ENCODE assay signal across 25 cellular contexts in genomic region chr3:113284453-113285050, GRCh38.
"Had no signal": no experiment of that assay in that cellular context is flagged by ENCODE, and none has a peak within 500 bp of the region (broad histone marks: within the 10 kb centered on the region; RNA-seq: fewer than 3 reads in every experiment).

No MANE protein-coding gene starts in this region.

- H3K27me3 Mint-ChIP-seq: activated T-cell treated with anti-CD3 and anti-CD28 coated beads, Interleukin-2, amount 50 U/mL, for 24 hours; naive B cell had no signal

- H3K9me3 Mint-ChIP-seq: activated T-cell treated with anti-CD3 and anti-CD28 coated beads, Interleukin-2, amount 50 U/mL, for 24 hours; mesothelial cell of epicardium; naive B cell; neural crest cell had no signal

- H3K4me3 ChIP-seq: cardiac muscle cell, gastrocnemius medialis, hepatocyte, upper lobe of right lung had no signal

- ATAC-seq: gastrocnemius medialis; left cardiac atrium; left ventricle myocardium superior; right cardiac atrium; SK-N-SH treated with all-trans-retinoic acid at 6 μM for 48 hours; stimulated activated naive CD8-positive, alpha-beta T cell treated with anti-CD3 and anti-CD28 coated beads, Interleukin-15, Interleukin-2, amounts not matched to agents 100 U/mL and 50 U/mL, for 24 hours; T-helper 17 cell; upper lobe of right lung had no signal

- H3K27ac Mint-ChIP-seq: activated T-cell treated with anti-CD3 and anti-CD28 coated beads, Interleukin-2, amount 50 U/mL, for 24 hours; mesothelial cell of epicardium; T-helper 17 cell had no signal

- H3K4me2 ChIP-seq: hepatocyte had no signal

- H3K36me3 ChIP-seq: cardiac muscle cell, gastrocnemius medialis, upper lobe of right lung, WERI-Rb-1 had no signal

- H3K27me3 ChIP-seq: cardiac muscle cell, gastrocnemius medialis, hepatocyte, upper lobe of right lung had no signal

- H3K27ac ChIP-seq: cardiac muscle cell, gastrocnemius medialis, hepatocyte, upper lobe of right lung, WERI-Rb-1 had no signal

- H3K36me3 Mint-ChIP-seq: naive B cell had no signal

- DNase-seq: activated CD4-positive, alpha-beta T cell treated with anti-CD3 and anti-CD28 coated beads for 48 hours; activated CD4-positive, alpha-beta T cell treated with anti-CD3 and anti-CD28 coated beads, Interleukin-2, amount 50 U/mL, for 48 hours; activated CD8-positive, alpha-beta memory T cell treated with anti-CD3 and anti-CD28 coated beads, Interleukin-2, amount 50 U/mL, for 48 hours; activated gamma-delta T cell treated with Interleukin-2 at 50 U/mL for 16 hours; activated naive CD4-positive, alpha-beta T cell treated with anti-CD3 and anti-CD28 coated beads, Interleukin-2, amount 50 U/mL, for 16 hours; activated T-cell treated with anti-CD3 and anti-CD28 coated beads, Interleukin-2, amount 50 U/mL, for 24 hours; cerebellar nuclear complex; cortex of kidney; gastrocnemius medialis; left cardiac atrium; left ventricle myocardium superior; mammary epithelial cell; naive B cell; stimulated activated CD4-positive, alpha-beta T cell treated with anti-CD3 and anti-CD28 coated beads, Interleukin-2, amount 100 ng/mL, for 48 hours; stimulated activated naive CD8-positive, alpha-beta T cell treated with anti-CD3 and anti-CD28 coated beads, Interleukin-15, Interleukin-2, amounts not matched to agents 100 U/mL and 50 U/mL, for 24 hours; T-helper 17 cell; T1000; upper lobe of right lung; WERI-Rb-1 had no signal

- H3K4me3 Mint-ChIP-seq: activated T-cell treated with anti-CD3 and anti-CD28 coated beads, Interleukin-2, amount 50 U/mL, for 24 hours; mesothelial cell of epicardium; naive B cell; T-helper 17 cell had no signal

- H2AFZ ChIP-seq: hepatocyte had no signal

- H3K9me3 ChIP-seq: gastrocnemius medialis, upper lobe of right lung had no signal

- H3K79me2 ChIP-seq: hepatocyte had no signal

- H3K4me1 ChIP-seq: gastrocnemius medialis, upper lobe of right lung had no signal
